In genomic region chr15:75686212-75686642, GRCh38 we compare ENCODE assay signal across 8 cellular contexts. TPM values are rescaled to one million over a fixed set of nuclear protein-coding genes. Genes with fewer than 3 reads are reported as not detected.
A peak's percentile ranks its signal among the peaks of the same experiment; 100 is the strongest.
DNase-seq lines count a peak whose midpoint lies in the region; ATAC-seq and TF ChIP-seq lines count a peak whose summit lies in the region.
"Not testable (repeated sequence)": the region's sequence is repeated elsewhere in the genome, so short reads cannot be mapped to it uniquely, and the experiment has no call there.

No MANE protein-coding gene starts in this region.

- not testable (repeated sequence) for H2BK5ac ChIP-seq in neuronal stem cell (ENCODE audit: low read length)

- H3K4me3 ChIP-seq in adipocyte (ENCODE audit: low read length); neuronal stem cell (ENCODE audit: low read length in 2 of 2): not testable (repeated sequence)

- no CpG with 5 or more reads among the region's 14 CpGs for WGBS in neuronal stem cell (ENCODE audit: extremely low coverage in 2 of 2, insufficient read length in 2 of 2, insufficient replicate concordance in 1 of 2), 2 donors

- H3K23ac ChIP-seq in neuronal stem cell (ENCODE audit: low read depth, low read length, poor library complexity) = not testable (repeated sequence)

- H2AK5ac ChIP-seq in neuronal stem cell (ENCODE audit: low read depth, low read length) = not testable (repeated sequence)

- TF ChIP-seq CTCF in CD4-positive, alpha-beta T cell (IDR thresholded peaks at IDR 0.05) = peak; percentile 59
- TF ChIP-seq CTCF in WTC11 (IDR thresholded peaks at IDR 0.05) = peak; percentile 88

- CTCF ChIA-PET in CD4-positive, alpha-beta T cell (lab: Charles Lee) = interaction anchor here (0.6 to 1.4 kb wide), 9 partner anchors 8 to 318 kb away, joined by 3 to 6 read pairs (median 4); partner anchors contain the start of gene MAN2C1
- CTCF ChIA-PET in HEK293T (lab: Yijun Ruan, JAX) (interaction anchor here (0.6 to 1.5 kb wide), 8 partner anchors 8 to 116 kb away, joined by 3 to 7 read pairs (median 4); a partner anchor contains a TSS), WTC11 (lab: Charles Lee) (interaction anchor here (0.5 to 3.4 kb wide), 56 partner anchors 8 to 735 kb away, joined by 3 to 38 read pairs (median 4); partner anchors contain the start of genes CSPG4, IMP3, MAN2C1 and SIN3A)

- not testable (repeated sequence) for H3K27ac ChIP-seq in CD4-positive, alpha-beta T cell (ENCODE audit: low read depth, low read length); neuronal stem cell (replicated peaks; ENCODE audit: low read length)

- not testable (repeated sequence) for H3K4me2 ChIP-seq in neuronal stem cell (ENCODE audit: insufficient read depth, low read length, poor library complexity, severe bottlenecking)

- H3K18ac ChIP-seq in neuronal stem cell (ENCODE audit: low read length) = peak overlapping the region; percentile 46

- H3K4me1 Mint-ChIP-seq in CD4-positive, alpha-beta T cell (ENCODE audit: low read depth) = not testable (repeated sequence)
- H3K4me1 Mint-ChIP-seq in WTC11 = peaks cover 13% of the 10 kb centered on the region

- H3K4me1 ChIP-seq in adipocyte (ENCODE audit: control insufficient read depth, insufficient read depth, low read length); neuronal stem cell (ENCODE audit: control insufficient read depth in 2 of 2, insufficient read depth in 1 of 2, low read depth in 1 of 2, low read length in 2 of 2): not testable (repeated sequence)

- not testable (repeated sequence) for H4K91ac ChIP-seq in neuronal stem cell (ENCODE audit: low read depth, low read length, poor library complexity)

- H3K9ac ChIP-seq in adipocyte (ENCODE audit: low read length); neuronal stem cell (ENCODE audit: low read depth, low read length, poor library complexity): not testable (repeated sequence)

- not testable (repeated sequence) for H3K36me3 Mint-ChIP-seq in CD4-positive, alpha-beta T cell (ENCODE audit: low read depth); WTC11

- peak; percentile 82 for ATAC-seq in CD4-positive, alpha-beta T cell (ENCODE audit: poor library complexity)
- ATAC-seq in WTC11 = peak; percentile 83

- intact Hi-C loops in CD4-positive, alpha-beta T cell (cut with DNase I, micrococcal nuclease) = not testable (repeated sequence)

- H2BK120ac ChIP-seq in neuronal stem cell (ENCODE audit: low read depth, low read length) = not testable (repeated sequence)

- DNase-seq in CD4-positive, alpha-beta T cell = peak; percentile 56 to 79 (median 68)
- peak; percentile 72 for DNase-seq in HEK293T (ENCODE audit: extremely low spot score)
- peak; percentile 61 for DNase-seq in NCI-H226
- peak; percentile 99 for DNase-seq in WTC11 (ENCODE audit: low spot score)
- DNase-seq in adipocyte (ENCODE audit: low read depth) = peak; percentile 77
- peak; percentile 79 for DNase-seq in glomerular visceral epithelial cell (ENCODE audit: extremely low spot score)
- peak; percentile 68 for DNase-seq in neuronal stem cell (ENCODE audit: low spot score)
- peak; percentile 40 to 52 for DNase-seq in stimulated activated CD8-positive, alpha-beta memory T cell treated with anti-CD3 and anti-CD28 coated beads, Interleukin-4, amount 100 ng/mL, for 4 hours (ENCODE audit: low read depth in 2 of 2, low spot score in 1 of 2)

- H3K4ac ChIP-seq in neuronal stem cell (ENCODE audit: low read length) = not testable (repeated sequence)

- not testable (repeated sequence) for H3K27me3 ChIP-seq in CD4-positive, alpha-beta T cell (ENCODE audit: control insufficient read depth, insufficient read depth, low read length); adipocyte (replicated peaks; ENCODE audit: control insufficient read depth, insufficient read depth, low read length); neuronal stem cell (ENCODE audit: control insufficient read depth in 3 of 3, insufficient read depth in 3 of 3, low read depth in 1 of 3, low read length in 3 of 3)

- POLR2A ChIA-PET in CD4-positive, alpha-beta T cell (lab: Charles Lee); WTC11 (lab: Charles Lee): not testable (repeated sequence)
- POLR2A ChIA-PET in HEK293T (lab: Yijun Ruan, JAX) = interaction anchor here (0.7 to 1.0 kb wide), 2 partner anchors 46 to 318 kb away, joined by 3 read pairs; partner anchors contain the start of gene IMP3

- not testable (repeated sequence) for H3K27ac Mint-ChIP-seq in CD4-positive, alpha-beta T cell; WTC11

- not testable (repeated sequence) for H2BK12ac ChIP-seq in neuronal stem cell (ENCODE audit: low read length)

- not testable (repeated sequence) for H3K4me3 Mint-ChIP-seq in CD4-positive, alpha-beta T cell; WTC11

- not testable (repeated sequence) for H3K9me3 ChIP-seq in CD4-positive, alpha-beta T cell (ENCODE audit: control insufficient read depth, low read length); adipocyte (ENCODE audit: control insufficient read depth, low read length); neuronal stem cell (replicated peaks in 1 of 2; ENCODE audit: control insufficient read depth in 2 of 2, insufficient read depth in 1 of 2, low read depth in 1 of 2, low read length in 2 of 2)

- H2BK15ac ChIP-seq in neuronal stem cell (ENCODE audit: low read length) = not testable (repeated sequence)

- H3K27me3 Mint-ChIP-seq in CD4-positive, alpha-beta T cell; WTC11 (ENCODE audit: low read depth): not testable (repeated sequence)

- H3K14ac ChIP-seq in neuronal stem cell (ENCODE audit: low read length) = not testable (repeated sequence)

- H4K8ac ChIP-seq in neuronal stem cell (ENCODE audit: low read depth, low read length) = not testable (repeated sequence)

- not testable (repeated sequence) for H3K9me3 Mint-ChIP-seq in CD4-positive, alpha-beta T cell; WTC11

- not testable (repeated sequence) for H3K79me1 ChIP-seq in neuronal stem cell (ENCODE audit: low read depth, low read length)

- not testable (repeated sequence) for H2AFZ ChIP-seq in neuronal stem cell (ENCODE audit: low read length)

- peaks cover 32% of the 10 kb centered on the region for H3K36me3 ChIP-seq in adipocyte (ENCODE audit: control insufficient read depth, insufficient read depth, low read length, severe bottlenecking)
- not testable (repeated sequence) for H3K36me3 ChIP-seq in neuronal stem cell (replicated peaks in 1 of 2; ENCODE audit: control insufficient read depth in 2 of 2, insufficient read depth in 2 of 2, low read length in 2 of 2)

TF ChIP-seq in WTC11, 78 proteins besides CTCF, POLR2A, EP300 and RAD21:
- TF ChIP-seq ZNF121 (CRISPR knock-in tag; IDR thresholded peaks at IDR 0.05) (0 out of 2 replicates have a peak, but pooled peaks have one; percentile 9), SP1 (CRISPR knock-in tag; conservative IDR thresholded peaks at IDR 0.05) (0 out of 2 replicates have a peak, but pooled peaks have one; percentile 24)

RNA-seq across cellular contexts. Expression of gene CSPG4, which starts 26.4 kb away (rescaled TPM):
- total RNA-seq in CD4-positive, alpha-beta T cell = not detected
- total RNA-seq in WTC11 (2021) = 2.9 to 3.6 TPM (median 3.6 TPM) in 3 replicates
- 0.11 TPM for polyA plus RNA-seq in neuronal stem cell (2013, experiment 1 of 2)
- 0.10 TPM for polyA plus RNA-seq in neuronal stem cell (2013, experiment 2 of 2)

RNA-seq across cellular contexts. Expression of gene SNX33, which starts 38.5 kb away (rescaled TPM):
- total RNA-seq in CD4-positive, alpha-beta T cell = under 1 TPM; 0.59 to 0.82 TPM
- total RNA-seq in WTC11 (2021) = 17.8 to 19.8 TPM (median 18.9 TPM) in 3 replicates
- polyA plus RNA-seq in neuronal stem cell (2013, experiment 1 of 2) = 9.8 TPM
- 10.7 TPM for polyA plus RNA-seq in neuronal stem cell (2013, experiment 2 of 2)

RNA-seq across cellular contexts. Expression of gene IMP3, which starts 46.2 kb away (rescaled TPM):
- total RNA-seq in CD4-positive, alpha-beta T cell = 10 to 100 TPM; 48.4 to 50.4 TPM
- total RNA-seq in WTC11 (2021) = 93.7 to 107 TPM (median 94.8 TPM) in 3 replicates
- 51.8 TPM for polyA plus RNA-seq in neuronal stem cell (2013, experiment 1 of 2)
- polyA plus RNA-seq in neuronal stem cell (2013, experiment 2 of 2) = 51.5 TPM

Comparison
In these comparisons a context has a peak if more than half of its experiments do, and no peak if none do; other contexts are left out.
1. DNase-seq: peak in every context shown above with its lines; median percentile 99 in WTC11; 79 in glomerular visceral epithelial cell; 77 in adipocyte; 72 in HEK293T; 68 in neuronal stem cell; 68 in CD4-positive, alpha-beta T cell; 61 in NCI-H226; 46 in stimulated activated CD8-positive, alpha-beta memory T cell treated with anti-CD3 and anti-CD28 coated beads, Interleukin-4, amount 100 ng/mL, for 4 hours.
2. RNA of gene SNX33, which starts 38.5 kb away (total RNA-seq): 17.8 to 19.8 TPM in WTC11; 0.59 to 0.82 TPM in CD4-positive, alpha-beta T cell; every median in the first group is over 10 times any median in the second.